In genomic region chr1:71377886-71378285, GRCh38 we compare ENCODE assay signal across 27 cellular contexts.
"Had no signal": no experiment of that assay in that cellular context is flagged by ENCODE, and none has a peak within 500 bp of the region (broad histone marks: within the 10 kb centered on the region; RNA-seq: fewer than 3 reads in every experiment).

No MANE protein-coding gene starts in this region.

- DNase-seq: activated CD4-positive, alpha-beta T cell treated with anti-CD3 and anti-CD28 coated beads for 4 hours; activated CD8-positive, alpha-beta T cell treated with anti-CD3 and anti-CD28 coated beads, Interleukin-2, amount 10 ng/mL, durations not matched to agents 7 days and 5 days; activated effector memory CD4-positive, alpha-beta T cell treated with Interleukin-2 at 50 U/mL for 16 hours; activated naive CD4-positive, alpha-beta T cell; activated T-cell treated with anti-CD3 and anti-CD28 coated beads, Interleukin-2, amount 50 U/mL, for 24 hours; aorta; central memory CD4-positive, alpha-beta T cell; Karpas-422; MM.1S; NCI-H1105; NCI-H1436; NCI-H1694 treated with DMSO at 0.1 percent for 48 hours; NCI-H2029 treated with DMSO at 0.1 percent for 48 hours; NCI-H345; NCI-H510A; NCI-H526 treated with DMSO at 0.1 percent for 48 hours; NK-92 treated with Interleukin-12 subunit alpha and Interleukin-12 subunit beta, amount 100 ng/mL, for 24 hours; RPMI8226; SW 1271; T-helper 9 cell had no signal

- H3K27ac ChIP-seq: coronary artery, SK-N-MC had no signal

- H3K4me3 ChIP-seq: coronary artery, SK-N-MC had no signal

- ATAC-seq: activated CD4-positive, CD25-positive, alpha-beta regulatory T cell treated with anti-CD3 and anti-CD28 coated beads, Interleukin-2, amount 50 U/mL, for 24 hours; activated CD8-positive, alpha-beta T cell treated with anti-CD3 and anti-CD28 coated beads, Interleukin-2, amount 10 ng/mL, durations not matched to agents 7 days and 5 days; Panc1; Right ventricle myocardium inferior had no signal

- FAIRE-seq: bronchial epithelial cell, TTC549 had no signal
